In the genomic region with DNA sequence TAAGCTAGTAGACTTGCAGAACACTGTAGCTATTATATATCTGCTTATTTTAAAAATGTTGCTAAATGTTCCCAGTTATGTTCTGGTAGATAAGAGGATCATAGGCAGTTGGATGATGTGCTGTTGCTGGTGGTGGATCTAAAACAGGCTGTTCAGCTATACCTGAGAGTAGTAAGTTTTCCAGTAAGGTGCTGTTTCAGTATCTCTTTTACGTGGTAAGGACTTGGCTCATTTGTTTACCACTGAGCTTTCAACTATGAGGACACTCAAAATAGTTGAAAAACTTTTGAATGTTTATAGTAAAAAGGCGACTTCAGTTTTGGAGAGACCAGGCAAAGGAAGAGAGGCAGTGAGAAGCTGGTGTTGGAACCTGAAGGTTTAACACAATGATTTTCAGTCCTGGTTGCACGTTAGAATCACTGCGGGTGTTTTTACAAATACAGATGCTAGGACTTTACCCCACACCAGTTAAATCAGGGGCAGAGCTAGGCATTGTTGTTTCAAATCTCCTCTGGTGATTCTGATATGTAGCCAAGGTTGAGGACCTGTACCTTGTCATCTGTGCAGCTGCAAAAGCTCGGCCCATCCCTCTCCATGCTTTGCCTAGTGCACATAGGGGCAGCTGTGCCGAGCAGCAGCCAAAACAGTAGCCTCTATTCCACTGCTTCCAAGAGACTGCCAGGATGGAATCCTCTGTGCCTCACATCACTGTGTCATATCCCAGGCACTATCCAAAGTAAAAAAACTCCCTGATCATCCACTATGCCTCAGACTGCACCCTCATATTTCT, we compare ENCODE assay signal across 10 cellular contexts.
DNase-seq lines count a peak whose midpoint lies in the region; ATAC-seq and TF ChIP-seq lines count a peak whose summit lies in the region.
"Had no signal": no experiment of that assay in that cellular context is flagged by ENCODE, and none has a peak within 500 bp of the region (broad histone marks: within the 10 kb centered on the region; RNA-seq: fewer than 3 reads in every experiment).

No MANE protein-coding gene starts in this region.

- H3K79me2 ChIP-seq in smooth muscle cell (ENCODE audit: low read depth) = no peaks in the 10 kb centered on the region
- peaks cover 11% of the 10 kb centered on the region for H3K79me2 ChIP-seq in osteoblast (ENCODE audit: insufficient read depth, low read length)

- H3K4me1 ChIP-seq in smooth muscle cell (ENCODE audit: low read depth) = peaks cover 5% of the 10 kb centered on the region
- H3K4me1 ChIP-seq in osteoblast (ENCODE audit: insufficient read depth, low read length) = no peaks in the 10 kb centered on the region

- POLR2A ChIA-PET in activated CD4-positive, alpha-beta memory T cell treated with anti-CD3 and anti-CD28 coated beads, Interleukin-2, amount 10 ng/mL, durations not matched to agents 7 days and 5 days (lab: Charles Lee) = no interaction called here

- no peak overlapping the region for H3K27ac Mint-ChIP-seq in activated CD4-positive, alpha-beta memory T cell treated with anti-CD3 and anti-CD28 coated beads, Interleukin-2, amount 10 ng/mL, durations not matched to agents 7 days and 5 days

- H3K9ac ChIP-seq in smooth muscle cell (ENCODE audit: low read depth) = no peak overlapping the region

- no peaks in the 10 kb centered on the region for H3K27me3 Mint-ChIP-seq in activated CD4-positive, alpha-beta memory T cell treated with anti-CD3 and anti-CD28 coated beads, Interleukin-2, amount 10 ng/mL, durations not matched to agents 7 days and 5 days

- H3K27ac ChIP-seq in smooth muscle cell (ENCODE audit: low read depth) (no peak overlapping the region), osteoblast (ENCODE audit: low read depth, low read length) (no peak overlapping the region)

- H2AFZ ChIP-seq in smooth muscle cell (ENCODE audit: low read depth) = no peak overlapping the region
- no peak overlapping the region for H2AFZ ChIP-seq in osteoblast (ENCODE audit: low read length)

- no peaks in the 10 kb centered on the region for H3K4me1 Mint-ChIP-seq in activated CD4-positive, alpha-beta memory T cell treated with anti-CD3 and anti-CD28 coated beads, Interleukin-2, amount 10 ng/mL, durations not matched to agents 7 days and 5 days

- no peaks in the 10 kb centered on the region for H3K9me3 ChIP-seq in smooth muscle cell (replicated peaks; ENCODE audit: low read depth)
- peaks cover 2% of the 10 kb centered on the region for H3K9me3 ChIP-seq in osteoblast (ENCODE audit: low read depth, low read length)
- H3K9me3 ChIP-seq: stomach had no signal

- H4K20me1 ChIP-seq in smooth muscle cell (ENCODE audit: low read depth) (no peaks in the 10 kb centered on the region), osteoblast (ENCODE audit: insufficient read depth, low read length) (no peaks in the 10 kb centered on the region)

- no peak overlapping the region for H3K4me2 ChIP-seq in smooth muscle cell
- H3K4me2 ChIP-seq in osteoblast (ENCODE audit: insufficient read depth, low read length) = no peak overlapping the region

- no peaks in the 10 kb centered on the region for H3K36me3 ChIP-seq in smooth muscle cell (ENCODE audit: low read depth)
- H3K36me3 ChIP-seq in osteoblast (ENCODE audit: insufficient read depth, low read length) = peaks cover under 1% of the 10 kb centered on the region
- H3K36me3 ChIP-seq: stomach had no signal

- CTCF ChIA-PET in activated CD4-positive, alpha-beta memory T cell treated with anti-CD3 and anti-CD28 coated beads, Interleukin-2, amount 10 ng/mL, durations not matched to agents 7 days and 5 days (lab: Charles Lee) = no interaction called here

- no peaks in the 10 kb centered on the region for H3K9me3 Mint-ChIP-seq in activated CD4-positive, alpha-beta memory T cell treated with anti-CD3 and anti-CD28 coated beads, Interleukin-2, amount 10 ng/mL, durations not matched to agents 7 days and 5 days

- no peaks in the 10 kb centered on the region for H3K36me3 Mint-ChIP-seq in activated CD4-positive, alpha-beta memory T cell treated with anti-CD3 and anti-CD28 coated beads, Interleukin-2, amount 10 ng/mL, durations not matched to agents 7 days and 5 days (ENCODE audit: low read depth)

- DNase-seq in occipital lobe (lab: John Stamatoyannopoulos, UW) = peak; percentile 8
- DNase-seq in smooth muscle cell (lab: John Stamatoyannopoulos, UW; ENCODE audit: unreplicated experiment) = no peak
- DNase-seq in activated CD4-positive, alpha-beta memory T cell treated with anti-CD3 and anti-CD28 coated beads, Interleukin-2, amount 10 ng/mL, durations not matched to agents 7 days and 5 days = no peak
- DNase-seq in osteoblast (ENCODE audit: insufficient read length, low spot score, missing footprints) = no peak
- no peak for DNase-seq in T1000 (lab: John Stamatoyannopoulos, UW)
- DNase-seq: activated CD8-positive, alpha-beta memory T cell treated with anti-CD3 and anti-CD28 coated beads, Interleukin-2, amount 50 U/mL, for 48 hours; stomach had no signal

- H3F3A ChIP-seq in smooth muscle cell (ENCODE audit: low read depth) = no peaks in the 10 kb centered on the region

- H3K4me3 Mint-ChIP-seq in activated CD4-positive, alpha-beta memory T cell treated with anti-CD3 and anti-CD28 coated beads, Interleukin-2, amount 10 ng/mL, durations not matched to agents 7 days and 5 days = no peak overlapping the region

- H3K4me3 ChIP-seq in smooth muscle cell (no peak overlapping the region), osteoblast (ENCODE audit: insufficient read depth, low read length) (no peak overlapping the region)
- H3K4me3 ChIP-seq: stomach had no signal

- TF ChIP-seq CTCF in smooth muscle cell (IDR thresholded peaks at IDR 0.05; ENCODE audit: borderline replicate concordance, insufficient read depth, poor library complexity, severe bottlenecking) = no peak
- TF ChIP-seq CTCF in osteoblast (IDR thresholded peaks at IDR 0.05; ENCODE audit: extremely low read depth, low read depth, low read length) = no peak

- peak; percentile 88 for ATAC-seq in GM18909 (IDR thresholded peaks at IDR 0.05; ENCODE audit: poor library complexity, unreplicated experiment)
- ATAC-seq in HG02623 (IDR thresholded peaks at IDR 0.05; ENCODE audit: unreplicated experiment) = peak; percentile 93
- ATAC-seq in HG03575 (IDR thresholded peaks at IDR 0.05; ENCODE audit: extremely low read depth, insufficient number of reproducible peaks, low FRiP score, unreplicated experiment) = peak; percentile 78

- 71% methylated on average over 6 of the region's 6 CpGs for WGBS in smooth muscle cell (ENCODE audit: low lambda C conversion rate)

- no peaks in the 10 kb centered on the region for H3K27me3 ChIP-seq in smooth muscle cell (ENCODE audit: low read depth)
- H3K27me3 ChIP-seq in osteoblast (ENCODE audit: insufficient read depth, low read length) = no peaks in the 10 kb centered on the region
- H3K27me3 ChIP-seq: stomach had no signal
